Comparison of ENCODE assay signal across 9 cellular contexts in the genomic region with DNA sequence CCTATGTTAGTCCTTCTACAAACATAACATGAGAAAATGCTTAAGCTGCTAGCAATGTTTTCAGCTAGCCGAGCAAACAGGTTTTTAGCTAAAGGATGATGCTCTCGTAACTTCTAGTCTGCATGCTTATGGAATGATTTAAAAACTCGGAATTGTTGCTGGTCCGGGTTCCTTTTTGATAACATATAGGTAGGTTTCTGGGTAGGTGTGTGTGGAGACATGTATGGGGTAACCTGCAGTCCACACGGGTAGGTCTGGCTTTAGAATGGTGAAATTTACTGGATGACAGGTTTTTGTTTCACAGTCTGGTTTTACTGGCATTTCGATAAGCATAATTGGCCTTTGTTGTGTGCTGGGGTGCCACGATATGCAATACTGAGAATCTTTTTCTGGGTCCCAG.
"Had no signal": no experiment of that assay in that cellular context is flagged by ENCODE, and none has a peak within 500 bp of the region (broad histone marks: within the 10 kb centered on the region; RNA-seq: fewer than 3 reads in every experiment).

No MANE protein-coding gene starts in this region.

- H2AFZ ChIP-seq: GM23248, GM23338 had no signal

- H3K9me3 Mint-ChIP-seq: GM23338, H9 had no signal

- H3K36me3 ChIP-seq: HAP-1 had no signal

- H3K4me2 ChIP-seq: GM23338 had no signal

- H3K9me3 ChIP-seq: HAP-1 had no signal

- H3K27ac Mint-ChIP-seq: GM23338, H9, HFFc6 had no signal

- H3K4me3 Mint-ChIP-seq: GM23338, H9, HFFc6 had no signal

- H3K4me3 ChIP-seq: GM23248, GM23338, HAP-1 had no signal

- ATAC-seq: GM23338, HCT116 had no signal

- H3K9ac ChIP-seq: GM23248 had no signal

- H3K27ac ChIP-seq: GM23248 had no signal

- DNase-seq: GM23248, GOT3, H7, H9, HCEC 1CT, HFFc6 had no signal
